Comparison of ENCODE assay signal across 31 cellular contexts in genomic region chr19:2538096-2538757, GRCh38.
DNase-seq lines count a peak whose midpoint lies in the region; ATAC-seq, FAIRE-seq and TF ChIP-seq lines count a peak whose summit lies in the region.
"Had no signal": no experiment of that assay in that cellular context is flagged by ENCODE, and none has a peak within 500 bp of the region (broad histone marks: within the 10 kb centered on the region; RNA-seq: fewer than 3 reads in every experiment).

No MANE protein-coding gene starts in this region.

- ATAC-seq in activated CD8-positive, alpha-beta memory T cell treated with anti-CD3 and anti-CD28 coated beads, Interleukin-2, amount 10 ng/mL, durations not matched to agents 7 days and 5 days = no peak
- ATAC-seq in IMR-90 (ENCODE audit: low read depth) (no peak), GM21619 (IDR thresholded peaks at IDR 0.05; ENCODE audit: unreplicated experiment) (no peak)
- ATAC-seq: GM12878, left ventricle myocardium superior, PC-3 had no signal

- peaks cover 4 to 22% of the 10 kb centered on the region in 2 experiments; a peak in 3 of 4 replicates for H3K79me1 ChIP-seq in IMR-90 (ENCODE audit: low read depth in 1 of 2, low read length in 2 of 2)

- no peak for TF ChIP-seq POLR2A in IMR-90 (IDR thresholded peaks at IDR 0.05; ENCODE audit: low read depth, low read length)

- H3K9me3 ChIP-seq in IMR-90 (ENCODE audit: control insufficient read depth, insufficient read depth, low read length) (peaks cover 10% of the 10 kb centered on the region), astrocyte (ENCODE audit: insufficient read depth, low read depth, low read length) (peaks cover 3% of the 10 kb centered on the region)
- H3K9me3 ChIP-seq: upper lobe of right lung had no signal

- H3K23ac ChIP-seq in IMR-90 (ENCODE audit: low read depth, low read length) = no peak overlapping the region

- BruUV-seq in IMR-90 (replicated peaks; lab: Mats Ljungman, UMichigan) = no TSS peak

- CTCF ChIA-PET in activated CD8-positive, alpha-beta memory T cell treated with anti-CD3 and anti-CD28 coated beads, Interleukin-2, amount 10 ng/mL, durations not matched to agents 7 days and 5 days (lab: Charles Lee) = interaction anchor here (0.8 to 1.6 kb wide), 7 partner anchors 10 to 83 kb away, joined by 3 to 5 read pairs (median 3); no protein-coding TSS in a partner anchor
- CTCF ChIA-PET in IMR-90 (lab: Yijun Ruan, JAX) = interaction anchor here (0.9 kb wide), 1 partner anchor 40 kb away, joined by 5 read pairs; no protein-coding TSS in a partner anchor

- peaks cover 3% of the 10 kb centered on the region for H3K36me3 Mint-ChIP-seq in activated CD8-positive, alpha-beta memory T cell treated with anti-CD3 and anti-CD28 coated beads, Interleukin-2, amount 10 ng/mL, durations not matched to agents 7 days and 5 days
- H3K36me3 Mint-ChIP-seq in astrocyte (ENCODE audit: low read depth, unreplicated experiment) = peaks cover 2% of the 10 kb centered on the region
- H3K36me3 Mint-ChIP-seq in progenitor cell of endocrine pancreas (ENCODE audit: insufficient read depth) = no peaks in the 10 kb centered on the region
- H3K36me3 Mint-ChIP-seq: CD14-positive monocyte had no signal

- dilution Hi-C loops in IMR-90 (cut with HindIII; ENCODE audit: low sequenced_read_pairs, unreplicated experiment) = no loop called here

- H4K91ac ChIP-seq in IMR-90 (ENCODE audit: insufficient read depth, low read depth, low read length) = no peak overlapping the region; the same call in 1 of the 2 replicates

- peak overlapping the region; percentile 58 for H2AK5ac ChIP-seq in IMR-90 (ENCODE audit: low read depth, low read length)

- no peak for TF ChIP-seq RAD21 in IMR-90 (IDR thresholded peaks at IDR 0.05; ENCODE audit: low read length)

- no peaks in the 10 kb centered on the region for H4K20me1 ChIP-seq in IMR-90 (ENCODE audit: insufficient read depth, low read length)
- no peaks in the 10 kb centered on the region for H4K20me1 ChIP-seq in astrocyte (ENCODE audit: insufficient read depth, low read length)

- H3K27me3 ChIP-seq in IMR-90 (ENCODE audit: control insufficient read depth, insufficient read depth, low read length) (no peaks in the 10 kb centered on the region), astrocyte (ENCODE audit: insufficient read depth, low read length) (no peaks in the 10 kb centered on the region)
- H3K27me3 ChIP-seq: upper lobe of right lung had no signal

- H2AFZ ChIP-seq in IMR-90 (replicated peaks; ENCODE audit: low read length, poor library complexity) (no peak overlapping the region), astrocyte (ENCODE audit: low read depth, low read length) (no peak overlapping the region)

- in situ Hi-C loops in IMR-90 (cut with MboI; ENCODE audit: low sequenced_read_pairs) = loop anchor here (5.0 kb wide), 1 partner anchor 61 kb away; the partner anchor contains the start of gene GADD45B

- TF ChIP-seq CTCF in IMR-90 (conservative IDR thresholded peaks at IDR 0.05; ENCODE audit: low read depth, low read length) = no peak
- TF ChIP-seq CTCF in astrocyte (IDR thresholded peaks at IDR 0.05; ENCODE audit: insufficient read depth, low read depth, low read length) = no peak
- TF ChIP-seq CTCF in progenitor cell of endocrine pancreas (IDR thresholded peaks at IDR 0.05; ENCODE audit: unreplicated experiment) = no peak

- POLR2A ChIA-PET in IMR-90 (lab: Charles Lee; ENCODE audit: unreplicated experiment) = no interaction called here

- no peaks in the 10 kb centered on the region for H3K79me2 ChIP-seq in astrocyte (ENCODE audit: insufficient read depth, low read length)

- H3K18ac ChIP-seq in IMR-90 (ENCODE audit: low read depth, low read length) = no peak overlapping the region

- H3K4ac ChIP-seq in IMR-90 (ENCODE audit: low read depth, low read length) = peak overlapping the region; percentile 59; the same call in 1 of the 2 replicates

- H3K56ac ChIP-seq in IMR-90 (ENCODE audit: extremely low read depth, insufficient read depth, low read length) = no peak overlapping the region

- no peak overlapping the region for H3K27ac ChIP-seq in IMR-90 (ENCODE audit: insufficient read depth, low read length)
- no peak overlapping the region for H3K27ac ChIP-seq in astrocyte (ENCODE audit: low read depth, low read length)
- H3K27ac ChIP-seq: coronary artery, upper lobe of right lung had no signal

- WGBS in IMR-90 (ENCODE audit: extremely low coverage in 2 of 2, insufficient read length in 1 of 2), 2 experiments = 97% methylated on average over 5 of the region's 10 CpGs; no CpG with 5 or more reads in 1 of the 2 experiments

- DNase-seq in activated CD8-positive, alpha-beta memory T cell treated with anti-CD3 and anti-CD28 coated beads, Interleukin-2, amount 10 ng/mL, durations not matched to agents 7 days and 5 days = no peak
- DNase-seq in activated CD8-positive, alpha-beta memory T cell treated with anti-CD3 and anti-CD28 coated beads, Interleukin-2, amount 50 U/mL, for 48 hours = no peak
- DNase-seq in IMR-90 (no peak), astrocyte (ENCODE audit: low read depth) (no peak), progenitor cell of endocrine pancreas (ENCODE audit: low spot score, unreplicated experiment) (no peak), NCI-H2107 (lab: John Stamatoyannopoulos, UW) (no peak), DMS 273 (lab: John Stamatoyannopoulos, UW; ENCODE audit: unreplicated experiment) (no peak)
- DNase-seq: 8988T; activated CD4-positive, alpha-beta T cell treated with anti-CD3 and anti-CD28 coated beads for 4 hours; activated CD8-positive, alpha-beta memory T cell treated with anti-CD3 and anti-CD28 coated beads for 24 hours; activated T-cell treated with anti-CD3 and anti-CD28 coated beads, Interleukin-2, amount 50 U/mL, for 1 hour; DMS 273 treated with DMSO at 0.1 percent for 48 hours; effector memory CD4-positive, alpha-beta T cell; H7; islet precursor cell; left ventricle myocardium superior; midbrain; naive B cell; NCI-H1417; NCI-H2029 treated with DMSO at 0.1 percent for 48 hours; NCI-H2227 treated with DMSO at 0.1 percent for 48 hours; NCI-H526; PC-3; SIG-M5; stimulated activated naive CD4-positive, alpha-beta T cell; upper lobe of right lung had no signal

- no peaks in the 10 kb centered on the region for H3K9me3 Mint-ChIP-seq in activated CD8-positive, alpha-beta memory T cell treated with anti-CD3 and anti-CD28 coated beads, Interleukin-2, amount 10 ng/mL, durations not matched to agents 7 days and 5 days (ENCODE audit: low read depth)
- H3K9me3 Mint-ChIP-seq in astrocyte (ENCODE audit: unreplicated experiment) (peaks cover 5% of the 10 kb centered on the region), progenitor cell of endocrine pancreas (ENCODE audit: low read depth) (no peaks in the 10 kb centered on the region)

- H3K27me3 Mint-ChIP-seq in activated CD8-positive, alpha-beta memory T cell treated with anti-CD3 and anti-CD28 coated beads, Interleukin-2, amount 10 ng/mL, durations not matched to agents 7 days and 5 days = peaks cover 6% of the 10 kb centered on the region
- H3K27me3 Mint-ChIP-seq in astrocyte (ENCODE audit: low read depth, unreplicated experiment) = no peaks in the 10 kb centered on the region
- no peaks in the 10 kb centered on the region for H3K27me3 Mint-ChIP-seq in progenitor cell of endocrine pancreas
- H3K27me3 Mint-ChIP-seq: naive B cell had no signal

- peak overlapping the region; percentile 69 for H2BK120ac ChIP-seq in IMR-90 (ENCODE audit: low read depth, low read length)

- H3K27ac Mint-ChIP-seq in activated CD8-positive, alpha-beta memory T cell treated with anti-CD3 and anti-CD28 coated beads, Interleukin-2, amount 10 ng/mL, durations not matched to agents 7 days and 5 days = peak overlapping the region; percentile 83
- H3K27ac Mint-ChIP-seq in astrocyte (ENCODE audit: unreplicated experiment) (peak overlapping the region; percentile 26), progenitor cell of endocrine pancreas (peak overlapping the region; percentile 41)

- H3K4me3 ChIP-seq in IMR-90 (ENCODE audit: insufficient read depth, low read depth, low read length) = no peak overlapping the region
- H3K4me3 ChIP-seq in astrocyte (ENCODE audit: insufficient read depth, low read depth, low read length) = no peak overlapping the region
- H3K4me3 ChIP-seq: coronary artery, GM12878, upper lobe of right lung had no signal

- no peak overlapping the region for H2BK5ac ChIP-seq in IMR-90 (ENCODE audit: low read depth, low read length, poor library complexity, severe bottlenecking)

- H3K9me1 ChIP-seq in IMR-90 (ENCODE audit: insufficient read depth, low read length) = peaks cover 5% of the 10 kb centered on the region

- no peak overlapping the region for H2AK9ac ChIP-seq in IMR-90 (replicated peaks; ENCODE audit: low read depth, low read length, poor library complexity)

- peak overlapping the region; percentile 55; the same call in 1 of the 2 replicates for H2BK20ac ChIP-seq in IMR-90 (ENCODE audit: low read depth, low read length)

- H3K36me3 ChIP-seq in IMR-90 (ENCODE audit: control insufficient read depth, insufficient read depth, low read length) (no peaks in the 10 kb centered on the region), astrocyte (ENCODE audit: insufficient read depth, low read length) (no peaks in the 10 kb centered on the region)
- H3K36me3 ChIP-seq: upper lobe of right lung had no signal

- peaks cover 60% of the 10 kb centered on the region for H3K4me1 Mint-ChIP-seq in activated CD8-positive, alpha-beta memory T cell treated with anti-CD3 and anti-CD28 coated beads, Interleukin-2, amount 10 ng/mL, durations not matched to agents 7 days and 5 days
- H3K4me1 Mint-ChIP-seq in astrocyte (ENCODE audit: low read depth, unreplicated experiment) (peaks cover 26% of the 10 kb centered on the region), progenitor cell of endocrine pancreas (ENCODE audit: low read depth) (peaks cover 17% of the 10 kb centered on the region)

- H3K4me1 ChIP-seq in IMR-90 (ENCODE audit: control insufficient read depth, insufficient read depth, low read length) = peaks cover 19% of the 10 kb centered on the region
- peaks cover 43% of the 10 kb centered on the region for H3K4me1 ChIP-seq in astrocyte (ENCODE audit: insufficient read depth, low read length)

- H4K8ac ChIP-seq in IMR-90 (ENCODE audit: low read depth in 2 of 2, low read length in 2 of 2) = no peak overlapping the region

- H3K14ac ChIP-seq in IMR-90 (replicated peaks; ENCODE audit: low read depth, low read length) = no peak overlapping the region

- FAIRE-seq in astrocyte (lab: Jason Lieb, UNC) = no peak
- FAIRE-seq: GM12878, HTR-8/SVneo had no signal

- intact Hi-C loops in IMR-90 (cut with micrococcal nuclease) = no loop called here

- H3K4me3 Mint-ChIP-seq in activated CD8-positive, alpha-beta memory T cell treated with anti-CD3 and anti-CD28 coated beads, Interleukin-2, amount 10 ng/mL, durations not matched to agents 7 days and 5 days = no peak overlapping the region
- H3K4me3 Mint-ChIP-seq in astrocyte (ENCODE audit: unreplicated experiment) (peak overlapping the region; percentile 14), progenitor cell of endocrine pancreas (ENCODE audit: low read depth) (no peak overlapping the region)
- H3K4me3 Mint-ChIP-seq: CD14-positive monocyte, naive B cell had no signal

- H3K4me2 ChIP-seq in IMR-90 (ENCODE audit: low read depth, low read length) (no peak overlapping the region), astrocyte (ENCODE audit: low read length) (no peak overlapping the region)

- H3K9ac ChIP-seq in IMR-90 (ENCODE audit: low read depth, low read length) (no peak overlapping the region), astrocyte (ENCODE audit: low read length) (no peak overlapping the region)

- H4K5ac ChIP-seq in IMR-90 (ENCODE audit: low read depth, low read length) = no peak overlapping the region

- 0 out of 3 replicates have a peak overlapping the region, but pooled peaks have one; percentile 45 for H2BK15ac ChIP-seq in IMR-90 (ENCODE audit: low read depth, low read length)

Comparison
In these comparisons a context has a peak if more than half of its experiments do, and no peak if none do; other contexts are left out.
1. H3K27ac Mint-ChIP-seq: peak in every context shown above with its lines; median percentile 83 in activated CD8-positive, alpha-beta memory T cell treated with anti-CD3 and anti-CD28 coated beads, Interleukin-2, amount 10 ng/mL, durations not matched to agents 7 days and 5 days; 41 in progenitor cell of endocrine pancreas; 26 in astrocyte.